ENCODE assay signal across 10 cellular contexts in the genomic region with DNA sequence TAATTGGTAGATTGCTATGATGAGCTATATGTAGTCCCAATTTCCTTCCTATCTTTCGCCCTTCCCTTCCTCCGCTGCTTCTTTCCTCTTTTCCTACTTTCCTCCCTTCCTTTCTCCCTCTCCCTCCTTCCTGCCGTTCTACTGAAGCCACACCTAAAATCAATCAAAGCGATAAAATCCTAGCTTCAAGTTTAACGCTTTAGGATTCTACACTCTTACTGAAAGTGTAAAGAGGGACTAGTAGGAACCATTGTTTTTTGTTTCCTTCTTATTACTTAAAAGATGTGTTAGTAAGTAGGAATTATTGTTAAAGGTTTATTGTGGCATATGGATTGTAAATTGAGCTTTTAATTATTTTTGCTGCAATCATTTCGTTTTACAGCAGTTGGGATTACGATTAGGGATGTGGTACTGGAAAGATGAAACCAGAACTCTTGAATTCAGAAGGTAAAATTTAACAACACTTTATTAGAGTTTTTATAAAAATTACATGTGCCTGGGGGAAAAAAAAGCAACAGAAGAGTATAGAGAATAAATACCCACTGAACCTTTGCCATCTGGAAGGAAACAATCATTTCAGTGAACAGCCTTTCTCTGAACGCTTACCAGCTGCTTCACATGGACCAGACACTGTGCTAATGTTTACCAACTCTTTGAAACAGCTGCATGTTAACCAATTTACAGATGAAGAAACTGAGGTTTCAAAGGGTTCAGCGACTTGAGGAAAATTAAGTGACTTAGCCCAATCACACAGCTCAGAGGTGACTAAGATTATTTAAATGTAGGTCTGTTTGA. TPM values are rescaled to one million over a fixed set of nuclear protein-coding genes. Genes with fewer than 3 reads are reported as not detected.
DNase-seq lines count a peak whose midpoint lies in the region; ATAC-seq, FAIRE-seq and TF ChIP-seq lines count a peak whose summit lies in the region.
"Had no signal": no experiment of that assay in that cellular context is flagged by ENCODE, and none has a peak within 500 bp of the region (broad histone marks: within the 10 kb centered on the region; RNA-seq: fewer than 3 reads in every experiment).

No MANE protein-coding gene starts in this region.

- TF ChIP-seq CTCF in WTC11 (IDR thresholded peaks at IDR 0.05) = no peak
- TF ChIP-seq CTCF in keratinocyte (optimal IDR thresholded peaks at IDR 0.05 in 1 of 3, IDR thresholded peaks at IDR 0.05 in 1 of 3, conservative IDR thresholded peaks at IDR 0.05 in 1 of 3; ENCODE audit: extremely low read depth in 1 of 3, insufficient read depth in 2 of 3, low read length in 3 of 3) = no peak

- H3K9me1 ChIP-seq in keratinocyte (ENCODE audit: control insufficient read depth, extremely low read depth, insufficient read depth, low read length) = no peaks in the 10 kb centered on the region

- no peaks in the 10 kb centered on the region for H3K36me3 Mint-ChIP-seq in activated T-cell treated with anti-CD3 and anti-CD28 coated beads, Interleukin-2, amount 50 U/mL, for 4 hours (ENCODE audit: insufficient read depth)
- no peaks in the 10 kb centered on the region; the same call in 1 of the 2 replicates for H3K36me3 Mint-ChIP-seq in WTC11

- peaks cover 20% of the 10 kb centered on the region for H3K4me1 ChIP-seq in keratinocyte (ENCODE audit: control insufficient read depth, extremely low read depth, insufficient read depth, low read length)

- H3K4me1 Mint-ChIP-seq in activated T-cell treated with anti-CD3 and anti-CD28 coated beads, Interleukin-2, amount 50 U/mL, for 4 hours (ENCODE audit: low read depth) = peaks cover 14% of the 10 kb centered on the region
- peaks cover 22% of the 10 kb centered on the region for H3K4me1 Mint-ChIP-seq in WTC11

- H3K9me3 Mint-ChIP-seq in activated T-cell treated with anti-CD3 and anti-CD28 coated beads, Interleukin-2, amount 50 U/mL, for 4 hours = no peaks in the 10 kb centered on the region
- H3K9me3 Mint-ChIP-seq in WTC11 = no peaks in the 10 kb centered on the region

- H3K36me3 ChIP-seq in keratinocyte (ENCODE audit: control insufficient read depth in 2 of 2, extremely low read depth in 1 of 2, insufficient read depth in 2 of 2, low read length in 2 of 2) = no peaks in the 10 kb centered on the region

- no peaks in the 10 kb centered on the region for H3K9me3 ChIP-seq in keratinocyte (ENCODE audit: control insufficient read depth, low read depth, low read length)

- no peak for ATAC-seq in activated T-cell treated with anti-CD3 and anti-CD28 coated beads, Interleukin-2, amount 50 U/mL, for 4 hours
- ATAC-seq in WTC11 = no peak
- ATAC-seq in HG02840 (IDR thresholded peaks at IDR 0.05; ENCODE audit: low FRiP score, unreplicated experiment) = no peak

- CTCF ChIA-PET in WTC11 (lab: Charles Lee) = interaction anchor here (0.8 to 1.8 kb wide), 2 partner anchors 10 to 85 kb away, joined by 6 to 7 read pairs; partner anchors contain the start of gene HSPA2

- dilution Hi-C loops in keratinocyte (cut with MboI; ENCODE audit: extremely low pct_ligation_motif_present, low sequenced_read_pairs) = no loop called here

- H4K20me1 ChIP-seq in keratinocyte (ENCODE audit: control insufficient read depth, extremely low read depth, insufficient read depth, low read length) = no peaks in the 10 kb centered on the region

- DNase-seq in activated T-cell treated with anti-CD3 and anti-CD28 coated beads, Interleukin-2, amount 50 U/mL, for 4 hours = no peak
- no peak for DNase-seq in activated T-cell treated with anti-CD3 and anti-CD28 coated beads for 4 hours
- no peak for DNase-seq in WTC11 (ENCODE audit: low spot score)
- no peak for DNase-seq in keratinocyte (ENCODE audit: low read depth, low spot score)
- no peak for DNase-seq in substantia nigra (lab: John Stamatoyannopoulos, UW)
- no peak for DNase-seq in KG1 (lab: John Stamatoyannopoulos, UW)
- no peak for DNase-seq in stimulated activated CD4-positive, alpha-beta T cell treated with anti-CD3 and anti-CD28 coated beads, Interleukin-2, amount 100 ng/mL, for 48 hours
- DNase-seq: activated CD4-positive, alpha-beta T cell treated with anti-CD3 and anti-CD28 coated beads, Interleukin-2, amount 50 U/mL, for 48 hours; cortex of kidney had no signal

- peak overlapping the region; percentile 51 for H3K4me3 Mint-ChIP-seq in activated T-cell treated with anti-CD3 and anti-CD28 coated beads, Interleukin-2, amount 50 U/mL, for 4 hours
- peak overlapping the region; percentile 62 for H3K4me3 Mint-ChIP-seq in WTC11

- peak overlapping the region; percentile 50 for H3K9ac ChIP-seq in keratinocyte (ENCODE audit: control insufficient read depth, extremely low read depth, insufficient read depth, low read length)

- H3K27ac ChIP-seq in keratinocyte (ENCODE audit: control insufficient read depth, insufficient read depth, low read length) (no peak overlapping the region), substantia nigra (ENCODE audit: low read depth, low read length, poor library complexity, severe bottlenecking) (peak overlapping the region; percentile 46)

- POLR2A ChIA-PET in WTC11 (lab: Charles Lee) = interaction anchor here (1.0 kb wide), 1 partner anchor 11 kb away, joined by 3 read pairs; the partner anchor contains the start of gene HSPA2

- peak overlapping the region; percentile 90 for H2AFZ ChIP-seq in keratinocyte (ENCODE audit: control insufficient read depth, low read length)

- peak overlapping the region in 2 of 3 experiments; percentile 44 to 46 for H3K4me3 ChIP-seq in keratinocyte (ENCODE audit: control insufficient read depth in 2 of 3, extremely low read depth in 1 of 3, insufficient read depth in 2 of 3, low read depth in 1 of 3, low read length in 3 of 3)

- H3K27ac Mint-ChIP-seq in WTC11 = no peak overlapping the region

- FAIRE-seq in keratinocyte (lab: Jason Lieb, UNC) = no peak

- H3K79me2 ChIP-seq in keratinocyte (ENCODE audit: control insufficient read depth, insufficient read depth, low read length) = no peaks in the 10 kb centered on the region

- peaks cover 6% of the 10 kb centered on the region for H3K27me3 Mint-ChIP-seq in activated T-cell treated with anti-CD3 and anti-CD28 coated beads, Interleukin-2, amount 50 U/mL, for 4 hours (ENCODE audit: low read depth)
- peaks cover 31% of the 10 kb centered on the region for H3K27me3 Mint-ChIP-seq in WTC11 (ENCODE audit: low read depth)

- peak overlapping the region; percentile 79 for H3K4me2 ChIP-seq in keratinocyte (ENCODE audit: control insufficient read depth, extremely low read depth, insufficient read depth, low read depth, low read length)

- H3K27me3 ChIP-seq in keratinocyte (ENCODE audit: control insufficient read depth, extremely low read depth, insufficient read depth, low read length) = no peaks in the 10 kb centered on the region

TF ChIP-seq in WTC11, 78 proteins besides CTCF, POLR2A, EP300 and RAD21 (continues in another document):
- TF ChIP-seq ESRRA (CRISPR knock-in tag; IDR thresholded peaks at IDR 0.05; ENCODE audit: borderline replicate concordance) = no peak
- no peak for TF ChIP-seq NFYB (CRISPR knock-in tag; conservative IDR thresholded peaks at IDR 0.05; ENCODE audit: low read depth)
- TF ChIP-seq ELF4 (CRISPR knock-in tag; IDR thresholded peaks at IDR 0.05; ENCODE audit: low read depth) = no peak

RNA-seq across cellular contexts. Expression of gene PPP1R36, which starts 1.0 kb away (rescaled TPM):
- total RNA-seq in activated T-cell treated with anti-CD3 and anti-CD28 coated beads, Interleukin-2, amount 50 U/mL, for 4 hours = not detected
- total RNA-seq in WTC11 (2021) = 0.55 to 0.70 TPM (median 0.64 TPM) in 3 replicates
- 0.45 to 0.92 TPM (median 0.81 TPM) in 3 replicates for polyA plus RNA-seq in keratinocyte
- not detected for polyA plus RNA-seq in keratinocyte (2011; ENCODE audit: low read depth)
- 0.53 and 0.61 TPM in 2 replicates for polyA plus RNA-seq in keratinocyte (2011; cell fraction: cytosol; rRNA removed)
- polyA plus RNA-seq in keratinocyte (2011; cell fraction: nucleus; rRNA removed) = 0.41 and 0.75 TPM in 2 replicates
- 0.56 and 0.66 TPM in 2 replicates for polyA plus RNA-seq in keratinocyte (2012; ENCODE audit: low replicate concordance)
- 0.99 TPM in 1 of 3 replicates, not detected in the others for polyA minus RNA-seq in keratinocyte
- polyA minus RNA-seq in keratinocyte (2011; cell fraction: cytosol; rRNA and poly(A)+ RNA removed) = not detected
- polyA minus RNA-seq in keratinocyte (2011; cell fraction: nucleus; rRNA and poly(A)+ RNA removed) = 0.53 TPM in 1 of 2 replicates, not detected in the other

RNA-seq across cellular contexts. Expression of gene HSPA2, which starts 10.2 kb away (rescaled TPM):
- total RNA-seq in activated T-cell treated with anti-CD3 and anti-CD28 coated beads, Interleukin-2, amount 50 U/mL, for 4 hours = 1 to 10 TPM; 1.4 to 1.8 (median 1.4) TPM
- 30.2 to 43.9 TPM (median 40.7 TPM) in 3 replicates for total RNA-seq in WTC11 (2021)
- polyA plus RNA-seq in keratinocyte = 7.0 to 24.7 TPM (median 12.0 TPM) in 3 replicates
- polyA plus RNA-seq in keratinocyte (2011; ENCODE audit: low read depth) = 17.8 TPM
- 5.7 and 14.0 TPM in 2 replicates for polyA plus RNA-seq in keratinocyte (2011; cell fraction: cytosol; rRNA removed)
- 13.2 and 20.8 TPM in 2 replicates for polyA plus RNA-seq in keratinocyte (2011; cell fraction: nucleus; rRNA removed)
- polyA plus RNA-seq in keratinocyte (2012; ENCODE audit: low replicate concordance) = 17.5 and 36.4 TPM in 2 replicates
- polyA minus RNA-seq in keratinocyte = 8.0 to 47.7 TPM (median 16.7 TPM) in 3 replicates
- 49.5 TPM for polyA minus RNA-seq in keratinocyte (2011; cell fraction: cytosol; rRNA and poly(A)+ RNA removed)
- 13.4 and 19.9 TPM in 2 replicates for polyA minus RNA-seq in keratinocyte (2011; cell fraction: nucleus; rRNA and poly(A)+ RNA removed)

RNA-seq across cellular contexts. Expression of gene ZBTB1, which starts 46.2 kb away (rescaled TPM):
- total RNA-seq in activated T-cell treated with anti-CD3 and anti-CD28 coated beads, Interleukin-2, amount 50 U/mL, for 4 hours = 10 to 100 TPM; 24.0 to 28.5 (median 27.1) TPM
- total RNA-seq in WTC11 (2021) = 24.7 to 32.5 TPM (median 31.7 TPM) in 3 replicates
- 22.8 to 40.8 TPM (median 40.7 TPM) in 3 replicates for polyA plus RNA-seq in keratinocyte
- polyA plus RNA-seq in keratinocyte (2011; ENCODE audit: low read depth) = 40.0 TPM
- 11.8 and 31.7 TPM in 2 replicates for polyA plus RNA-seq in keratinocyte (2011; cell fraction: cytosol; rRNA removed)
- polyA plus RNA-seq in keratinocyte (2011; cell fraction: nucleus; rRNA removed) = 79.1 TPM in 2 replicates
- polyA plus RNA-seq in keratinocyte (2012; ENCODE audit: low replicate concordance) = 21.0 and 29.6 TPM in 2 replicates
- polyA minus RNA-seq in keratinocyte = 10.2 to 42.3 TPM (median 42.1 TPM) in 3 replicates
- 21.1 TPM for polyA minus RNA-seq in keratinocyte (2011; cell fraction: cytosol; rRNA and poly(A)+ RNA removed)
- 30.1 and 85.7 TPM in 2 replicates for polyA minus RNA-seq in keratinocyte (2011; cell fraction: nucleus; rRNA and poly(A)+ RNA removed)

RNA-seq across cellular contexts. Expression of gene ZBTB25, which starts 47.1 kb away (rescaled TPM):
- total RNA-seq in activated T-cell treated with anti-CD3 and anti-CD28 coated beads, Interleukin-2, amount 50 U/mL, for 4 hours = 10 to 100 TPM; 12.8 to 13.5 (median 13.1) TPM
- total RNA-seq in WTC11 (2021) = 11.9 to 14.0 TPM (median 13.1 TPM) in 3 replicates
- 5.3 to 6.8 TPM (median 5.7 TPM) in 3 replicates for polyA plus RNA-seq in keratinocyte
- polyA plus RNA-seq in keratinocyte (2011; ENCODE audit: low read depth) = 1.9 TPM
- polyA plus RNA-seq in keratinocyte (2011; cell fraction: cytosol; rRNA removed) = 3.4 and 4.4 TPM in 2 replicates
- polyA plus RNA-seq in keratinocyte (2011; cell fraction: nucleus; rRNA removed) = 14.0 and 14.2 TPM in 2 replicates
- 3.5 and 4.4 TPM in 2 replicates for polyA plus RNA-seq in keratinocyte (2012; ENCODE audit: low replicate concordance)
- polyA minus RNA-seq in keratinocyte = 10.0 to 14.2 TPM (median 10.8 TPM) in 3 replicates
- polyA minus RNA-seq in keratinocyte (2011; cell fraction: cytosol; rRNA and poly(A)+ RNA removed) = 4.2 TPM
- polyA minus RNA-seq in keratinocyte (2011; cell fraction: nucleus; rRNA and poly(A)+ RNA removed) = 7.2 and 13.2 TPM in 2 replicates

Comparison
In these comparisons a context has a peak if more than half of its experiments do, and no peak if none do; other contexts are left out.
1. RNA of gene HSPA2, which starts 10.2 kb away (total RNA-seq): 30.2 to 43.9 TPM in WTC11; 1.4 to 1.8 TPM in activated T-cell treated with anti-CD3 and anti-CD28 coated beads, Interleukin-2, amount 50 U/mL, for 4 hours; every median in the first group is over 10 times any median in the second.